1 cellular context compared by ENCODE assay signal in the genomic region with DNA sequence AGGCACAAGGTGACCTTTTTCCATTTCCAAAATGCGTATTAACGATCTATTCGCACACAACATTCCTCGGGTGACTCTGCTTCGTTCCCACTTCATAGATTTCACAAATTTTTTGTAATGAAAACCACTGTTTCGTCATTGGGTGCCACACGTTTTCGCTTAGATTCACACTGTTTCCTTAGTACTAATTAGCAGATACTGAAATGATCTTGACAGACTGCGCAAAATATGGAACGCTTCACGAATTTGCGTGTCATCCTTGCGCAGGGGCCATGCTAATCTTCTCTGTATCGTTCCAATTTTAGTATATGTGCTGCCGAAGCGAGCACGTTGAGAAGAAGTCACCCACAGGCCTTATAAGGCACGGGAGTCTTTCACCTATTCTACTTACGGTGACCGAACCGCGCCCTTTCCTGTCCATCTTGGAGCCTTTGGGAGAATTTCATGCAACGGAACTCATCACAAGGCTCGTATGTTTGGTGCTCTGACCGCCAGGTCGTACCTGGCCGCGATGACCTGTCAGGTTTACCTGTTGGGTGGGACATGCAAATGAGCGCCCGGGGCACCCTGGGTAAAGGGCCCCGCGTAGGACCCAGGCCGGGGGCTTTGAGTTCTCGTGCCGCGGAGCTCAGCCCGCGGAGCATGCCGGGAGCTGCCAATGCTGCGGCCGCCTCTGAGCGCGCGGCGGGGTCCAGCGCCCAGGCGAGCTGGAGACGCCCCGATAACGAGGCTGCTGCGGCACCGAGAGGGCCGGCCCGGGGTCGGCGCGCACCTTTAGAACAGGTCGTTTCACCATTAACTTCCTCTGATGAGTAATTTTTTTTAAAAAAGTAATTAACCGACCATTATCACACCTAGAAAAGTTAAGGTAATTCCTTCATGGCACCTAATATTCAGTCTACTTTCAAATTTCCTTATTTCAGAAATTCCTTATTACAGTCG.
TF ChIP-seq lines count a peak whose summit lies in the region.

A gene (minus strand): TSS at position 329 of the 942 bp plus-strand sequence.

TF ChIP-seq in H1, 55 proteins besides CTCF, POLR2A, EP300 and RAD21:
- TF ChIP-seq SIN3A (conservative IDR thresholded peaks at IDR 0.05 in 1 of 2, IDR thresholded peaks at IDR 0.05 in 1 of 2; ENCODE audit: low read depth in 1 of 2, low read length in 2 of 2) (peak in 1 of 2 experiments; percentile 63; a peak in 2 of 4 replicates), ZNF274 (IDR thresholded peaks at IDR 0.05; ENCODE audit: borderline replicate concordance, extremely low read depth, low read length) (no peak), TBP (IDR thresholded peaks at IDR 0.05; ENCODE audit: low read depth, low read length) (peak; percentile 97), TAF7 (optimal IDR thresholded peaks at IDR 0.05; ENCODE audit: borderline replicate concordance, low read depth, low read length) (no peak), TAF1 (IDR thresholded peaks at IDR 0.05; ENCODE audit: low read depth, low read length) (peak; percentile 50), PHF8 (conservative IDR thresholded peaks at IDR 0.05; ENCODE audit: low read depth, low read length) (0 out of 2 replicates have a peak, but pooled peaks have one; percentile 27), JUND (IDR thresholded peaks at IDR 0.05; ENCODE audit: low read length) (no peak), KDM5A (IDR thresholded peaks at IDR 0.05; ENCODE audit: low read length) (no peak), BACH1 (IDR thresholded peaks at IDR 0.05; ENCODE audit: low read length) (no peak), BCL11A (IDR thresholded peaks at IDR 0.05; ENCODE audit: low read depth in 2 of 2, low read length in 2 of 2) (no peak), NANOG (IDR thresholded peaks at IDR 0.05; ENCODE audit: insufficient read depth, low read depth, low read length, poor library complexity, severe bottlenecking) (no peak), CTBP2 (IDR thresholded peaks at IDR 0.05; ENCODE audit: borderline replicate concordance, insufficient read depth, insufficient read length, low read length) (no peak), SAP30 (IDR thresholded peaks at IDR 0.05; ENCODE audit: insufficient read depth, insufficient replicate concordance, low read length) (no peak), POLR2AphosphoS5 (IDR thresholded peaks at IDR 0.05; ENCODE audit: low read depth, low read length) (no peak), SUZ12 (IDR thresholded peaks at IDR 0.05; ENCODE audit: low read length) (no peak), CBX5 (IDR thresholded peaks at IDR 0.05; ENCODE audit: low read depth, low read length) (no peak), SP4 (IDR thresholded peaks at IDR 0.05; ENCODE audit: low read length) (no peak), RFX5 (IDR thresholded peaks at IDR 0.05; ENCODE audit: borderline replicate concordance, low read depth, low read length) (no peak), RBBP5 (IDR thresholded peaks at IDR 0.05; ENCODE audit: borderline replicate concordance, low read depth, low read length) (peak; percentile 86; the same call in 1 of the 2 replicates), ASH2L (IDR thresholded peaks at IDR 0.05; ENCODE audit: low read length) (peak; percentile 90), RXRA (IDR thresholded peaks at IDR 0.05; ENCODE audit: insufficient read depth, low read depth, low read length) (no peak), SIX5 (IDR thresholded peaks at IDR 0.05; ENCODE audit: low read depth, low read length) (no peak), KDM4A (IDR thresholded peaks at IDR 0.05; ENCODE audit: low read depth, low read length, severe bottlenecking) (no peak), TCF12 (IDR thresholded peaks at IDR 0.05; ENCODE audit: low read depth, low read length) (no peak), CREB1 (IDR thresholded peaks at IDR 0.05) (no peak), TEAD4 (IDR thresholded peaks at IDR 0.05; ENCODE audit: low read depth, low read length) (no peak), CEBPB (IDR thresholded peaks at IDR 0.05; ENCODE audit: low read depth, low read length) (no peak), POU5F1 (IDR thresholded peaks at IDR 0.05; ENCODE audit: low read depth, low read length) (no peak), CBX8 (IDR thresholded peaks at IDR 0.05; ENCODE audit: borderline replicate concordance, low read depth, low read length) (no peak)
- TF ChIP-seq, protein P1, sequence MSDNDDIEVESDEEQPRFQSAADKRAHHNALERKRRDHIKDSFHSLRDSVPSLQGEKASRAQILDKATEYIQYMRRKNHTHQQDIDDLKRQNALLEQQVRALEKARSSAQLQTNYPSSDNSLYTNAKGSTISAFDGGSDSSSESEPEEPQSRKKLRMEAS (IDR thresholded peaks at IDR 0.05), result peak; percentile 59
- TF ChIP-seq, protein P2, sequence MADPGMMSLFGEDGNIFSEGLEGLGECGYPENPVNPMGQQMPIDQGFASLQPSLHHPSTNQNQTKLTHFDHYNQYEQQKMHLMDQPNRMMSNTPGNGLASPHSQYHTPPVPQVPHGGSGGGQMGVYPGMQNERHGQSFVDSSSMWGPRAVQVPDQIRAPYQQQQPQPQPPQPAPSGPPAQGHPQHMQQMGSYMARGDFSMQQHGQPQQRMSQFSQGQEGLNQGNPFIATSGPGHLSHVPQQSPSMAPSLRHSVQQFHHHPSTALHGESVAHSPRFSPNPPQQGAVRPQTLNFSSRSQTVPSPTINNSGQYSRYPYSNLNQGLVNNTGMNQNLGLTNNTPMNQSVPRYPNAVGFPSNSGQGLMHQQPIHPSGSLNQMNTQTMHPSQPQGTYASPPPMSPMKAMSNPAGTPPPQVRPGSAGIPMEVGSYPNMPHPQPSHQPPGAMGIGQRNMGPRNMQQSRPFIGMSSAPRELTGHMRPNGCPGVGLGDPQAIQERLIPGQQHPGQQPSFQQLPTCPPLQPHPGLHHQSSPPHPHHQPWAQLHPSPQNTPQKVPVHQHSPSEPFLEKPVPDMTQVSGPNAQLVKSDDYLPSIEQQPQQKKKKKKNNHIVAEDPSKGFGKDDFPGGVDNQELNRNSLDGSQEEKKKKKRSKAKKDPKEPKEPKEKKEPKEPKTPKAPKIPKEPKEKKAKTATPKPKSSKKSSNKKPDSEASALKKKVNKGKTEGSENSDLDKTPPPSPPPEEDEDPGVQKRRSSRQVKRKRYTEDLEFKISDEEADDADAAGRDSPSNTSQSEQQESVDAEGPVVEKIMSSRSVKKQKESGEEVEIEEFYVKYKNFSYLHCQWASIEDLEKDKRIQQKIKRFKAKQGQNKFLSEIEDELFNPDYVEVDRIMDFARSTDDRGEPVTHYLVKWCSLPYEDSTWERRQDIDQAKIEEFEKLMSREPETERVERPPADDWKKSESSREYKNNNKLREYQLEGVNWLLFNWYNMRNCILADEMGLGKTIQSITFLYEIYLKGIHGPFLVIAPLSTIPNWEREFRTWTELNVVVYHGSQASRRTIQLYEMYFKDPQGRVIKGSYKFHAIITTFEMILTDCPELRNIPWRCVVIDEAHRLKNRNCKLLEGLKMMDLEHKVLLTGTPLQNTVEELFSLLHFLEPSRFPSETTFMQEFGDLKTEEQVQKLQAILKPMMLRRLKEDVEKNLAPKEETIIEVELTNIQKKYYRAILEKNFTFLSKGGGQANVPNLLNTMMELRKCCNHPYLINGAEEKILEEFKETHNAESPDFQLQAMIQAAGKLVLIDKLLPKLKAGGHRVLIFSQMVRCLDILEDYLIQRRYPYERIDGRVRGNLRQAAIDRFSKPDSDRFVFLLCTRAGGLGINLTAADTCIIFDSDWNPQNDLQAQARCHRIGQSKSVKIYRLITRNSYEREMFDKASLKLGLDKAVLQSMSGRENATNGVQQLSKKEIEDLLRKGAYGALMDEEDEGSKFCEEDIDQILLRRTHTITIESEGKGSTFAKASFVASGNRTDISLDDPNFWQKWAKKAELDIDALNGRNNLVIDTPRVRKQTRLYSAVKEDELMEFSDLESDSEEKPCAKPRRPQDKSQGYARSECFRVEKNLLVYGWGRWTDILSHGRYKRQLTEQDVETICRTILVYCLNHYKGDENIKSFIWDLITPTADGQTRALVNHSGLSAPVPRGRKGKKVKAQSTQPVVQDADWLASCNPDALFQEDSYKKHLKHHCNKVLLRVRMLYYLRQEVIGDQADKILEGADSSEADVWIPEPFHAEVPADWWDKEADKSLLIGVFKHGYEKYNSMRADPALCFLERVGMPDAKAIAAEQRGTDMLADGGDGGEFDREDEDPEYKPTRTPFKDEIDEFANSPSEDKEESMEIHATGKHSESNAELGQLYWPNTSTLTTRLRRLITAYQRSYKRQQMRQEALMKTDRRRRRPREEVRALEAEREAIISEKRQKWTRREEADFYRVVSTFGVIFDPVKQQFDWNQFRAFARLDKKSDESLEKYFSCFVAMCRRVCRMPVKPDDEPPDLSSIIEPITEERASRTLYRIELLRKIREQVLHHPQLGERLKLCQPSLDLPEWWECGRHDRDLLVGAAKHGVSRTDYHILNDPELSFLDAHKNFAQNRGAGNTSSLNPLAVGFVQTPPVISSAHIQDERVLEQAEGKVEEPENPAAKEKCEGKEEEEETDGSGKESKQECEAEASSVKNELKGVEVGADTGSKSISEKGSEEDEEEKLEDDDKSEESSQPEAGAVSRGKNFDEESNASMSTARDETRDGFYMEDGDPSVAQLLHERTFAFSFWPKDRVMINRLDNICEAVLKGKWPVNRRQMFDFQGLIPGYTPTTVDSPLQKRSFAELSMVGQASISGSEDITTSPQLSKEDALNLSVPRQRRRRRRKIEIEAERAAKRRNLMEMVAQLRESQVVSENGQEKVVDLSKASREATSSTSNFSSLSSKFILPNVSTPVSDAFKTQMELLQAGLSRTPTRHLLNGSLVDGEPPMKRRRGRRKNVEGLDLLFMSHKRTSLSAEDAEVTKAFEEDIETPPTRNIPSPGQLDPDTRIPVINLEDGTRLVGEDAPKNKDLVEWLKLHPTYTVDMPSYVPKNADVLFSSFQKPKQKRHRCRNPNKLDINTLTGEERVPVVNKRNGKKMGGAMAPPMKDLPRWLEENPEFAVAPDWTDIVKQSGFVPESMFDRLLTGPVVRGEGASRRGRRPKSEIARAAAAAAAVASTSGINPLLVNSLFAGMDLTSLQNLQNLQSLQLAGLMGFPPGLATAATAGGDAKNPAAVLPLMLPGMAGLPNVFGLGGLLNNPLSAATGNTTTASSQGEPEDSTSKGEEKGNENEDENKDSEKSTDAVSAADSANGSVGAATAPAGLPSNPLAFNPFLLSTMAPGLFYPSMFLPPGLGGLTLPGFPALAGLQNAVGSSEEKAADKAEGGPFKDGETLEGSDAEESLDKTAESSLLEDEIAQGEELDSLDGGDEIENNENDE (IDR thresholded peaks at IDR 0.05; ENCODE audit: insufficient replicate concordance, low read length), result no peak
- TF ChIP-seq, protein P3, sequence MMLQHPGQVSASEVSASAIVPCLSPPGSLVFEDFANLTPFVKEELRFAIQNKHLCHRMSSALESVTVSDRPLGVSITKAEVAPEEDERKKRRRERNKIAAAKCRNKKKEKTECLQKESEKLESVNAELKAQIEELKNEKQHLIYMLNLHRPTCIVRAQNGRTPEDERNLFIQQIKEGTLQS (IDR thresholded peaks at IDR 0.05; ENCODE audit: insufficient read depth, low read depth, low read length), result no peak
TF ChIP-seq in H1: peak in this region for 7.
